Comparison of ENCODE assay signal across 8 cellular contexts in genomic region chr6:13873288-13874190, GRCh38. TPM values are rescaled to one million over a fixed set of nuclear protein-coding genes. Genes with fewer than 3 reads are reported as not detected.
DNase-seq lines count a peak whose midpoint lies in the region; ATAC-seq, FAIRE-seq and TF ChIP-seq lines count a peak whose summit lies in the region.

No MANE protein-coding gene starts in this region.

- ATAC-seq in GM21529 (IDR thresholded peaks at IDR 0.05; ENCODE audit: unreplicated experiment): peak; percentile 83

- DNase-seq in AG10803 (ENCODE audit: low read depth): no peak
- DNase-seq in NCI-H1930 (lab: John Stamatoyannopoulos, UW): peak; percentile 67 to 75
- no peak for DNase-seq in bronchial epithelial cell (ENCODE audit: low read depth)
- DNase-seq in kidney tubule cell (ENCODE audit: low spot score): peak; percentile 94
- peak; percentile 65 to 73 for DNase-seq in stimulated activated CD4-positive, alpha-beta T cell treated with anti-CD3 and anti-CD28 coated beads, Interleukin-2, amount 100 ng/mL, for 48 hours
- no peak for DNase-seq in GF-D8 (lab: John Stamatoyannopoulos, UW)

- no peak for FAIRE-seq in bronchial epithelial cell (lab: Jason Lieb, UNC)

- no peaks in the 10 kb centered on the region for H3K36me3 ChIP-seq in bronchial epithelial cell (ENCODE audit: control insufficient read depth, insufficient read depth, low read length)

- H3K27me3 ChIP-seq in bronchial epithelial cell (ENCODE audit: control insufficient read depth, insufficient read depth, low read length): no peaks in the 10 kb centered on the region

- peak overlapping the region; percentile 51 for H3K4me3 ChIP-seq in AG10803 (ENCODE audit: low read length)
- H3K4me3 ChIP-seq in WI38 (ENCODE audit: low read depth, low read length): peak overlapping the region; percentile 2; the same call in 1 of the 2 replicates
- H3K4me3 ChIP-seq in bronchial epithelial cell (ENCODE audit: low read depth, low read length): peak overlapping the region; percentile 49

- peak; percentile 54 for TF ChIP-seq CTCF in AG10803 (conservative IDR thresholded peaks at IDR 0.05; ENCODE audit: low read length)
- TF ChIP-seq CTCF in WI38 (IDR thresholded peaks at IDR 0.05; ENCODE audit: low read depth, low read length): peak; percentile 56
- peak; percentile 90 for TF ChIP-seq CTCF in bronchial epithelial cell (IDR thresholded peaks at IDR 0.05; ENCODE audit: insufficient read depth, low read length, severe bottlenecking)

RNA-seq across cellular contexts. Expression of gene RNF182, which starts 51.2 kb away (rescaled TPM):
- 0.13 TPM in 1 of 2 replicates, not detected in the other for total RNA-seq in bronchial epithelial cell

RNA-seq across cellular contexts. Expression of gene MCUR1, which starts 59.2 kb away (rescaled TPM):
- 10.0 and 15.1 TPM in 2 replicates for total RNA-seq in bronchial epithelial cell

Comparison
In these comparisons a context has a peak if more than half of its experiments do, and no peak if none do; other contexts are left out.
1. DNase-seq: peak in NCI-H1930 (2 of 2), kidney tubule cell (single experiment) and stimulated activated CD4-positive, alpha-beta T cell treated with anti-CD3 and anti-CD28 coated beads, Interleukin-2, amount 100 ng/mL, for 48 hours (2 of 2); none in AG10803 (single experiment), bronchial epithelial cell (single experiment) and GF-D8 (single experiment).
2. Peak in every context shown above with its lines, with median percentiles within 50 percentile points of each other: H3K4me3 ChIP-seq and CTCF ChIP-seq.